26 cellular contexts compared by ENCODE assay signal in genomic region chr20:35003211-35004031, GRCh38. TPM values are rescaled to one million over a fixed set of nuclear protein-coding genes. Genes with fewer than 3 reads are reported as not detected.
DNase-seq lines count a peak whose midpoint lies in the region; ATAC-seq and TF ChIP-seq lines count a peak whose summit lies in the region.
"Had no signal": no experiment of that assay in that cellular context is flagged by ENCODE, and none has a peak within 500 bp of the region (broad histone marks: within the 10 kb centered on the region; RNA-seq: fewer than 3 reads in every experiment).

No MANE protein-coding gene starts in this region.

- TF ChIP-seq CTCF in Caco-2 (IDR thresholded peaks at IDR 0.05; ENCODE audit: insufficient read depth in 1 of 2, low read depth in 1 of 2, low read length in 1 of 2, severe bottlenecking in 1 of 2, unreplicated experiment in 1 of 2) (no peak), chondrocyte (IDR thresholded peaks at IDR 0.05) (no peak), left lung (IDR thresholded peaks at IDR 0.05) (no peak), psoas muscle (IDR thresholded peaks at IDR 0.05) (no peak), PC-9 (conservative IDR thresholded peaks at IDR 0.05) (no peak)

- no peak overlapping the region for H3K4me2 ChIP-seq in PC-9
- H3K4me2 ChIP-seq: A549, BLaER1 had no signal

- H3K36me3 Mint-ChIP-seq in Caco-2 (ENCODE audit: insufficient read depth, unreplicated experiment), result peaks cover 95% of the 10 kb centered on the region
- peaks cover 62% of the 10 kb centered on the region for H3K36me3 Mint-ChIP-seq in chondrocyte (ENCODE audit: low read depth)
- H3K36me3 Mint-ChIP-seq in effector memory CD8-positive, alpha-beta T cell (ENCODE audit: insufficient read depth), result peaks cover 56% of the 10 kb centered on the region

- H3K36me3 ChIP-seq in Caco-2 (ENCODE audit: control insufficient read depth, insufficient read depth, low read length) (peaks cover 36% of the 10 kb centered on the region), left lung (peaks cover 0 to 100% of the 10 kb centered on the region in 2 donors), psoas muscle (ENCODE audit: insufficient read depth in 1 of 2, low read depth in 1 of 2) (peaks cover 0 to 100% of the 10 kb centered on the region in 2 donors), PC-9 (ENCODE audit: low read depth) (peaks cover 6% of the 10 kb centered on the region; the same call in 1 of the 2 replicates)

- BruUV-seq in Caco-2 (replicated peaks; lab: Mats Ljungman, UMichigan) (no TSS peak), PC-9 (replicated peaks; lab: Mats Ljungman, UMichigan) (no TSS peak)

- H4K20me1 ChIP-seq in PC-9 (ENCODE audit: insufficient read depth), result no peaks in the 10 kb centered on the region

- intact Hi-C loops in Caco-2 (cut with micrococcal nuclease; ENCODE audit: unreplicated experiment) (loop anchor here (5.0 kb wide), 1 partner anchor 131 kb away; the partner anchor contains the start of gene GGT7), left lung (cut with DNase I) (no loop called here), psoas muscle (cut with DNase I) (no loop called here), PC-9 (cut with micrococcal nuclease; ENCODE audit: unreplicated experiment) (no loop called here)

- 81 to 84% (median 83%) methylated on average over 25 of the region's 25 CpGs for WGBS in psoas muscle, 3 donors

- H3K27ac ChIP-seq in left lung, result no peak overlapping the region
- H3K27ac ChIP-seq in psoas muscle, result no peak overlapping the region
- no peak overlapping the region for H3K27ac ChIP-seq in PC-9
- H3K27ac ChIP-seq: A549, ascending aorta, BLaER1, parathyroid adenoma, thyroid gland had no signal

- H3K9me3 Mint-ChIP-seq in Caco-2 (ENCODE audit: unreplicated experiment) (no peaks in the 10 kb centered on the region), chondrocyte (ENCODE audit: low read depth) (no peaks in the 10 kb centered on the region)
- no peaks in the 10 kb centered on the region for H3K9me3 Mint-ChIP-seq in effector memory CD8-positive, alpha-beta T cell
- H3K9me3 Mint-ChIP-seq: T-cell had no signal

- H3K9me3 ChIP-seq in Caco-2 (no peaks in the 10 kb centered on the region), left lung (no peaks in the 10 kb centered on the region), psoas muscle (no peaks in the 10 kb centered on the region), PC-9 (ENCODE audit: insufficient read depth, low read depth) (no peaks in the 10 kb centered on the region)
- H3K9me3 ChIP-seq: A549, ascending aorta, BLaER1, thyroid gland had no signal

- POLR2A ChIA-PET in Caco-2 (lab: Charles Lee), result interaction anchor here (0.6 kb wide), 2 partner anchors 30 to 276 kb away, joined by 3 read pairs; no protein-coding TSS in a partner anchor
- POLR2A ChIA-PET in PC-9 (lab: Charles Lee; ENCODE audit: unreplicated experiment), result no interaction called here

- no peak overlapping the region for H2AFZ ChIP-seq in PC-9
- H2AFZ ChIP-seq: parathyroid adenoma had no signal

- peak overlapping the region; percentile 9 for H3K27ac Mint-ChIP-seq in Caco-2 (ENCODE audit: unreplicated experiment)
- no peak overlapping the region for H3K27ac Mint-ChIP-seq in chondrocyte (ENCODE audit: unreplicated experiment)
- peak overlapping the region in 1 of 2 donors; percentile 84 for H3K27ac Mint-ChIP-seq in effector memory CD8-positive, alpha-beta T cell
- H3K27ac Mint-ChIP-seq: T-cell had no signal

- H3K9me2 ChIP-seq in PC-9 (ENCODE audit: insufficient read depth), result no peaks in the 10 kb centered on the region

- no peaks in the 10 kb centered on the region for H3K4me1 ChIP-seq in Caco-2
- no peaks in the 10 kb centered on the region for H3K4me1 ChIP-seq in left lung
- H3K4me1 ChIP-seq in psoas muscle, result peaks cover 5% of the 10 kb centered on the region
- no peaks in the 10 kb centered on the region for H3K4me1 ChIP-seq in PC-9 (replicated peaks; ENCODE audit: insufficient read depth)
- H3K4me1 ChIP-seq: A549, BLaER1, parathyroid adenoma, thyroid gland had no signal

- no peak overlapping the region for H3K4me3 Mint-ChIP-seq in Caco-2 (ENCODE audit: unreplicated experiment)
- no peak overlapping the region for H3K4me3 Mint-ChIP-seq in chondrocyte (ENCODE audit: unreplicated experiment)
- no peak overlapping the region for H3K4me3 Mint-ChIP-seq in effector memory CD8-positive, alpha-beta T cell
- H3K4me3 Mint-ChIP-seq: T-cell had no signal

- ATAC-seq in left lung, result no peak
- no peak for ATAC-seq in psoas muscle
- ATAC-seq in effector memory CD8-positive, alpha-beta T cell (replicated peaks), result no peak
- ATAC-seq: A549, T-cell had no signal

- CTCF ChIA-PET in Caco-2 (lab: Charles Lee), result interaction anchor here (0.9 to 4.3 kb wide), 2 partner anchors 36 to 129 kb away, joined by 3 to 17 read pairs; no protein-coding TSS in a partner anchor
- CTCF ChIA-PET in PC-9 (lab: Charles Lee), result interaction anchor here (0.6 kb wide), 1 partner anchor 685 kb away, joined by 4 read pairs; no protein-coding TSS in a partner anchor

- no peaks in the 10 kb centered on the region for H3K79me2 ChIP-seq in PC-9 (ENCODE audit: low read depth)
- H3K79me2 ChIP-seq: parathyroid adenoma had no signal

- DNase-seq in Caco-2 (peak in 1 of 2 experiments; percentile 45), chondrocyte (ENCODE audit: low spot score) (peak; percentile 87), left lung (peak; percentile 19 to 57), psoas muscle (peak; percentile 7 to 44), PC-9 (no peak), OCI-M2 (lab: John Stamatoyannopoulos, UW; ENCODE audit: unreplicated experiment) (no peak), NCI-H2107 treated with DMSO at 0.1 percent for 48 hours (lab: John Stamatoyannopoulos, UW; ENCODE audit: unreplicated experiment) (no peak)
- no peak for DNase-seq in effector memory CD8-positive, alpha-beta T cell
- DNase-seq: activated naive CD4-positive, alpha-beta T cell treated with anti-CD3 and anti-CD28 coated beads, Interleukin-2, amount 50 U/mL, for 16 hours; cerebellar nuclear complex; COR-L47; erythroblast; foreskin fibroblast; hippocampal formation; Karpas-422; mammary epithelial cell; NCI-H1092; NCI-H2029; OCI-M1; stimulated activated CD4-positive, alpha-beta T cell treated with anti-CD3 and anti-CD28 coated beads, Interleukin-1b, Interleukin-23, amount 100 ng/mL, for 48 hours; T-cell; thyroid gland had no signal

- H3K27me3 ChIP-seq in Caco-2 (replicated peaks; ENCODE audit: control insufficient read depth, insufficient read depth, low read length) (no peaks in the 10 kb centered on the region), left lung (no peaks in the 10 kb centered on the region), psoas muscle (ENCODE audit: insufficient read depth in 3 of 3, low read length in 2 of 3) (no peaks in the 10 kb centered on the region), PC-9 (ENCODE audit: insufficient read depth, low read depth) (no peaks in the 10 kb centered on the region)
- H3K27me3 ChIP-seq: ascending aorta, BLaER1, thyroid gland had no signal

- H3K4me1 Mint-ChIP-seq in Caco-2 (ENCODE audit: low read depth, unreplicated experiment), result no peaks in the 10 kb centered on the region
- H3K4me1 Mint-ChIP-seq in chondrocyte (ENCODE audit: low read depth), result no peaks in the 10 kb centered on the region
- H3K4me1 Mint-ChIP-seq in effector memory CD8-positive, alpha-beta T cell (ENCODE audit: low read depth in 2 of 2), result peaks cover 0 to 3% of the 10 kb centered on the region in 2 donors

- H3K27me3 Mint-ChIP-seq in Caco-2 (ENCODE audit: insufficient read depth, unreplicated experiment) (no peaks in the 10 kb centered on the region), chondrocyte (ENCODE audit: low read depth) (no peaks in the 10 kb centered on the region)
- no peaks in the 10 kb centered on the region for H3K27me3 Mint-ChIP-seq in effector memory CD8-positive, alpha-beta T cell
- H3K27me3 Mint-ChIP-seq: T-cell had no signal

- H3F3A ChIP-seq in PC-9 (ENCODE audit: insufficient read depth, low read depth), result no peaks in the 10 kb centered on the region

- no peak overlapping the region for H3K4me3 ChIP-seq in Caco-2 (ENCODE audit: low read depth, low read length)
- H3K4me3 ChIP-seq in left lung, result no peak overlapping the region
- no peak overlapping the region for H3K4me3 ChIP-seq in psoas muscle
- H3K4me3 ChIP-seq in PC-9, result no peak overlapping the region
- H3K4me3 ChIP-seq: A549, ascending aorta, BLaER1, thyroid gland had no signal

RNA-seq across cellular contexts. Expression of gene MYH7B, which starts 47.8 kb away (rescaled TPM):
- total RNA-seq in Caco-2 (2022) (1.9 and 2.5 TPM in 2 replicates), chondrocyte (0.30 to 0.64 TPM in 2 of 3 replicates, not detected in the other), left lung (under 1 TPM; 0.34 to 0.41 TPM), psoas muscle (100 to 1,000 TPM in 1 of 4 donors, 10 to 100 TPM in 3; 10.6 to 101 (median 22.1) TPM), PC-9 (2021) (1.0 and 2.3 TPM in 2 replicates)
- 10 to 100 TPM in 1 of 3 donors, 1 to 10 TPM in 2; 5.7 to 15.0 (median 6.4) TPM for polyA plus RNA-seq in psoas muscle

RNA-seq across cellular contexts. Expression of gene GSS, which starts 47.8 kb away (rescaled TPM):
- total RNA-seq in Caco-2 (2022), result 138 TPM in 2 replicates
- total RNA-seq in chondrocyte, result 39.5 to 57.7 TPM (median 57.3 TPM) in 3 replicates
- total RNA-seq in left lung, result 10 to 100 TPM; 41.6 to 49.4 TPM
- 10 to 100 TPM; 21.5 to 36.6 (median 26.6) TPM for total RNA-seq in psoas muscle
- polyA plus RNA-seq in psoas muscle, result 10 to 100 TPM; 14.5 to 26.9 (median 24.5) TPM
- total RNA-seq in PC-9 (2021), result 131 and 138 TPM in 2 replicates

Comparison
In these comparisons a context has a peak if more than half of its experiments do, and no peak if none do; other contexts are left out.
1. DNase-seq: peak in chondrocyte (single experiment), left lung (2 of 2) and psoas muscle (2 of 2); none in effector memory CD8-positive, alpha-beta T cell (0 of 3), PC-9 (0 of 2), OCI-M2 (single experiment) and NCI-H2107 treated with DMSO at 0.1 percent for 48 hours (single experiment).